In genomic region chr2:205903549-205904129, GRCh38 we compare ENCODE assay signal across 8 cellular contexts.
DNase-seq lines count a peak whose midpoint lies in the region; ATAC-seq and TF ChIP-seq lines count a peak whose summit lies in the region.

No MANE protein-coding gene starts in this region.

- H3K27me3 Mint-ChIP-seq in stimulated activated memory B cell treated with anti-CD40 and anti-IgM and Interleukin-4, amounts not matched to agents 10 μg/mL and 1 μg/mL and 100 μg/mL, for 72 hours, result peaks cover 25% of the 10 kb centered on the region

- H3K4me1 Mint-ChIP-seq in stimulated activated memory B cell treated with anti-CD40 and anti-IgM and Interleukin-4, amounts not matched to agents 10 μg/mL and 1 μg/mL and 100 μg/mL, for 72 hours, result no peaks in the 10 kb centered on the region

- POLR2A ChIA-PET in A673 (lab: Charles Lee; ENCODE audit: low non-redundant PET), result no interaction called here
- POLR2A ChIA-PET in RWPE1 (lab: Yijun Ruan, JAX; ENCODE audit: low non-redundant PET), result no interaction called here

- no peaks in the 10 kb centered on the region for H3K9me3 ChIP-seq in A673 (ENCODE audit: low read depth, low read length, poor library complexity, severe bottlenecking)

- CTCF ChIA-PET in A673 (lab: Charles Lee) (no interaction called here), RWPE1 (lab: Yijun Ruan, JAX) (interaction anchor here (0.5 kb wide), 1 partner anchor 44 kb away, joined by 4 read pairs; no protein-coding TSS in a partner anchor)

- TF ChIP-seq CTCF in A673 (conservative IDR thresholded peaks at IDR 0.05; ENCODE audit: low read depth, low read length), result peak; percentile 51
- peak; percentile 49 for TF ChIP-seq CTCF in GM13977 (IDR thresholded peaks at IDR 0.05; ENCODE audit: extremely low read depth, insufficient read depth, missing control alignments)
- TF ChIP-seq CTCF in RWPE1 (conservative IDR thresholded peaks at IDR 0.05; ENCODE audit: low read depth), result no peak

- in situ Hi-C loops in GM13977 (cut with MboI; ENCODE audit: low pct_unique_long_range_greater_than_20kb, low sequenced_read_pairs, unreplicated experiment), result no loop called here

- BruUV-seq in A673 (replicated peaks; lab: Mats Ljungman, UMichigan), result no TSS peak

- intact Hi-C loops in A673 (cut with micrococcal nuclease; ENCODE audit: unreplicated experiment), result no loop called here

- peak; percentile 50 for DNase-seq in A673 (ENCODE audit: low spot score)
- peak; percentile 28 for DNase-seq in GM13977 (ENCODE audit: low spot score)
- DNase-seq in RPMI8226, result peak; percentile 51
- peak; percentile 74 for DNase-seq in iPS-NIHi7 (ENCODE audit: extremely low spot score)
- DNase-seq in stimulated activated CD4-positive, alpha-beta T cell treated with anti-CD3 and anti-CD28 coated beads, Interleukin-12 subunit alpha, Interleukin-12 subunit beta, amount 100 ng/mL, for 4 hours, result no peak
- no peak for DNase-seq in RWPE1 (ENCODE audit: low spot score)

- H3K4me3 ChIP-seq in A673 (ENCODE audit: low read depth, low read length, poor library complexity, severe bottlenecking), result no peak overlapping the region

- no peaks in the 10 kb centered on the region for H3K36me3 Mint-ChIP-seq in stimulated activated memory B cell treated with anti-CD40 and anti-IgM and Interleukin-4, amounts not matched to agents 10 μg/mL and 1 μg/mL and 100 μg/mL, for 72 hours

- H3K27ac Mint-ChIP-seq in stimulated activated memory B cell treated with anti-CD40 and anti-IgM and Interleukin-4, amounts not matched to agents 10 μg/mL and 1 μg/mL and 100 μg/mL, for 72 hours, result no peak overlapping the region

- H3K36me3 ChIP-seq in A673 (ENCODE audit: insufficient read depth, low read length, poor library complexity, severe bottlenecking), result no peaks in the 10 kb centered on the region

- H3K27ac ChIP-seq in A673 (ENCODE audit: low read depth, low read length, poor library complexity, severe bottlenecking), result no peak overlapping the region
- no peak overlapping the region for H3K27ac ChIP-seq in RWPE1

- peak; percentile 82 for ATAC-seq in HG02973 (IDR thresholded peaks at IDR 0.05; ENCODE audit: unreplicated experiment)
- no peak for ATAC-seq in stimulated activated memory B cell treated with anti-CD40 and anti-IgM and Interleukin-4, amounts not matched to agents 10 μg/mL and 1 μg/mL and 100 μg/mL, for 72 hours

- no peaks in the 10 kb centered on the region for H3K4me1 ChIP-seq in A673 (ENCODE audit: insufficient read depth, low read length, poor library complexity, severe bottlenecking)

- H3K27me3 ChIP-seq in A673 (replicated peaks; ENCODE audit: insufficient read depth, low read depth, low read length, poor library complexity), result no peaks in the 10 kb centered on the region

- no peak overlapping the region for H3K4me3 Mint-ChIP-seq in stimulated activated memory B cell treated with anti-CD40 and anti-IgM and Interleukin-4, amounts not matched to agents 10 μg/mL and 1 μg/mL and 100 μg/mL, for 72 hours

- peaks cover 8% of the 10 kb centered on the region for H3K9me3 Mint-ChIP-seq in stimulated activated memory B cell treated with anti-CD40 and anti-IgM and Interleukin-4, amounts not matched to agents 10 μg/mL and 1 μg/mL and 100 μg/mL, for 72 hours

Comparison
In these comparisons a context has a peak if more than half of its experiments do, and no peak if none do; other contexts are left out.
1. DNase-seq: peak in A673 (single experiment), GM13977 (single experiment), RPMI8226 (single experiment) and iPS-NIHi7 (single experiment); none in stimulated activated CD4-positive, alpha-beta T cell treated with anti-CD3 and anti-CD28 coated beads, Interleukin-12 subunit alpha, Interleukin-12 subunit beta, amount 100 ng/mL, for 4 hours (single experiment) and RWPE1 (single experiment).